19 cellular contexts compared by ENCODE assay signal in genomic region chr22:43501951-43502874, GRCh38.
"Had no signal": no experiment of that assay in that cellular context is flagged by ENCODE, and none has a peak within 500 bp of the region (broad histone marks: within the 10 kb centered on the region; RNA-seq: fewer than 3 reads in every experiment).

No MANE protein-coding gene starts in this region.

- H3K27ac ChIP-seq: cardiac muscle cell, epithelial cell of prostate, hepatocyte, parathyroid adenoma, tibial artery had no signal

- H3K4me2 ChIP-seq: hepatocyte had no signal

- H3K36me3 Mint-ChIP-seq: activated CD8-positive, alpha-beta memory T cell treated with anti-CD3 and anti-CD28 coated beads, Interleukin-2, amount 10 ng/mL, durations not matched to agents 7 days and 5 days; activated naive CD8-positive, alpha-beta T cell treated with anti-CD3 and anti-CD28 coated beads for 36 hours; naive thymus-derived CD8-positive, alpha-beta T cell; stimulated activated naive B cell treated with anti-CD40 and anti-IgM and Interleukin-4, amounts not matched to agents 10 μg/mL and 1 μg/mL and 100 μg/mL, for 72 hours had no signal

- H3K4me1 ChIP-seq: parathyroid adenoma, tibial artery had no signal

- H3K4me1 Mint-ChIP-seq: activated CD4-positive, alpha-beta memory T cell treated with anti-CD3 and anti-CD28 coated beads, Interleukin-2, amount 10 ng/mL, durations not matched to agents 7 days and 5 days; activated CD8-positive, alpha-beta memory T cell treated with anti-CD3 and anti-CD28 coated beads, Interleukin-2, amount 10 ng/mL, durations not matched to agents 7 days and 5 days; activated naive CD8-positive, alpha-beta T cell treated with anti-CD3 and anti-CD28 coated beads for 36 hours; endodermal cell; naive thymus-derived CD8-positive, alpha-beta T cell; stimulated activated naive B cell treated with anti-CD40 and anti-IgM and Interleukin-4, amounts not matched to agents 10 μg/mL and 1 μg/mL and 100 μg/mL, for 72 hours had no signal

- H3K27me3 ChIP-seq: cardiac muscle cell, hepatocyte, tibial artery had no signal

- ATAC-seq: activated CD8-positive, alpha-beta memory T cell treated with anti-CD3 and anti-CD28 coated beads, Interleukin-2, amount 10 ng/mL, durations not matched to agents 7 days and 5 days; left cardiac atrium; naive thymus-derived CD8-positive, alpha-beta T cell; stimulated activated naive B cell treated with anti-CD40 and anti-IgM and Interleukin-4, amounts not matched to agents 10 μg/mL and 1 μg/mL and 100 μg/mL, for 72 hours had no signal

- DNase-seq: activated CD4-positive, alpha-beta memory T cell treated with anti-CD3 and anti-CD28 coated beads, Interleukin-2, amount 10 ng/mL, durations not matched to agents 7 days and 5 days; activated CD4-positive, alpha-beta T cell treated with anti-CD3 and anti-CD28 coated beads for 48 hours; activated CD4-positive, CD25-positive, alpha-beta regulatory T cell; activated CD8-positive, alpha-beta memory T cell treated with anti-CD3 and anti-CD28 coated beads, Interleukin-2, amount 10 ng/mL, durations not matched to agents 7 days and 5 days; activated naive CD8-positive, alpha-beta T cell treated with anti-CD3 and anti-CD28 coated beads for 36 hours; amniotic stem cell; endodermal cell; foreskin fibroblast; left cardiac atrium; mesendoderm; retina; stimulated activated naive B cell treated with anti-CD40 and anti-IgM and Interleukin-4, amounts not matched to agents 10 μg/mL and 1 μg/mL and 100 μg/mL, for 72 hours; T-helper 9 cell; tibial artery had no signal

- H2AFZ ChIP-seq: hepatocyte, parathyroid adenoma had no signal

- H3K27ac Mint-ChIP-seq: activated CD4-positive, alpha-beta memory T cell treated with anti-CD3 and anti-CD28 coated beads, Interleukin-2, amount 10 ng/mL, durations not matched to agents 7 days and 5 days; activated CD8-positive, alpha-beta memory T cell treated with anti-CD3 and anti-CD28 coated beads, Interleukin-2, amount 10 ng/mL, durations not matched to agents 7 days and 5 days; activated naive CD8-positive, alpha-beta T cell treated with anti-CD3 and anti-CD28 coated beads for 36 hours; endodermal cell; naive thymus-derived CD8-positive, alpha-beta T cell; stimulated activated naive B cell treated with anti-CD40 and anti-IgM and Interleukin-4, amounts not matched to agents 10 μg/mL and 1 μg/mL and 100 μg/mL, for 72 hours had no signal

- H3K79me2 ChIP-seq: hepatocyte, parathyroid adenoma had no signal

- H3K27me3 Mint-ChIP-seq: activated CD4-positive, alpha-beta memory T cell treated with anti-CD3 and anti-CD28 coated beads, Interleukin-2, amount 10 ng/mL, durations not matched to agents 7 days and 5 days; activated CD8-positive, alpha-beta memory T cell treated with anti-CD3 and anti-CD28 coated beads, Interleukin-2, amount 10 ng/mL, durations not matched to agents 7 days and 5 days; activated naive CD8-positive, alpha-beta T cell treated with anti-CD3 and anti-CD28 coated beads for 36 hours; stimulated activated naive B cell treated with anti-CD40 and anti-IgM and Interleukin-4, amounts not matched to agents 10 μg/mL and 1 μg/mL and 100 μg/mL, for 72 hours had no signal

- H3K4me3 Mint-ChIP-seq: activated CD4-positive, alpha-beta memory T cell treated with anti-CD3 and anti-CD28 coated beads, Interleukin-2, amount 10 ng/mL, durations not matched to agents 7 days and 5 days; activated CD8-positive, alpha-beta memory T cell treated with anti-CD3 and anti-CD28 coated beads, Interleukin-2, amount 10 ng/mL, durations not matched to agents 7 days and 5 days; activated naive CD8-positive, alpha-beta T cell treated with anti-CD3 and anti-CD28 coated beads for 36 hours; endodermal cell; naive thymus-derived CD8-positive, alpha-beta T cell; stimulated activated naive B cell treated with anti-CD40 and anti-IgM and Interleukin-4, amounts not matched to agents 10 μg/mL and 1 μg/mL and 100 μg/mL, for 72 hours had no signal

- H3K36me3 ChIP-seq: cardiac muscle cell, tibial artery had no signal

- H3K9me3 Mint-ChIP-seq: activated naive CD8-positive, alpha-beta T cell treated with anti-CD3 and anti-CD28 coated beads for 36 hours; naive thymus-derived CD8-positive, alpha-beta T cell; stimulated activated naive B cell treated with anti-CD40 and anti-IgM and Interleukin-4, amounts not matched to agents 10 μg/mL and 1 μg/mL and 100 μg/mL, for 72 hours had no signal

- H3K4me3 ChIP-seq: cardiac muscle cell, hepatocyte, tibial artery had no signal
